1 cellular context compared by ENCODE assay signal in genomic region chr20:20492521-20493334, GRCh38.
TF ChIP-seq lines count a peak whose summit lies in the region.

No MANE protein-coding gene starts in this region.

TF ChIP-seq in WTC11, 78 proteins besides CTCF, POLR2A, EP300 and RAD21 (continued from another document):
- TF ChIP-seq ESRRA (CRISPR knock-in tag; IDR thresholded peaks at IDR 0.05; ENCODE audit: borderline replicate concordance) (no peak), CREM (CRISPR knock-in tag; IDR thresholded peaks at IDR 0.05) (no peak), TEAD1 (CRISPR knock-in tag; IDR thresholded peaks at IDR 0.05) (no peak), STAT6 (CRISPR knock-in tag; conservative IDR thresholded peaks at IDR 0.05; ENCODE audit: low read depth) (no peak), USF1 (CRISPR knock-in tag; IDR thresholded peaks at IDR 0.05) (no peak), FOXJ3 (CRISPR knock-in tag; IDR thresholded peaks at IDR 0.05; ENCODE audit: borderline replicate concordance) (no peak)
